In genomic region chr18:57755473-57756067, GRCh38 we compare ENCODE assay signal across 24 cellular contexts. TPM values are rescaled to one million over a fixed set of nuclear protein-coding genes. Genes with fewer than 3 reads are reported as not detected.
A peak's percentile ranks its signal among the peaks of the same experiment; 100 is the strongest.
DNase-seq lines count a peak whose midpoint lies in the region; ATAC-seq, FAIRE-seq and TF ChIP-seq lines count a peak whose summit lies in the region.
"Had no signal": no experiment of that assay in that cellular context is flagged by ENCODE, and none has a peak within 500 bp of the region (broad histone marks: within the 10 kb centered on the region; RNA-seq: fewer than 3 reads in every experiment).

No MANE protein-coding gene starts in this region.

- H3K27ac ChIP-seq in A549 (peak overlapping the region; percentile 89 to 96; a peak in 5 of 6 replicates), pancreas (peak overlapping the region in 1 of 4 donors; percentile 4)
- H3K27ac ChIP-seq: 22Rv1, HL-60 had no signal

- TF ChIP-seq CTCF in A549 (IDR thresholded peaks at IDR 0.05) (no peak), pancreas (IDR thresholded peaks at IDR 0.05) (no peak)

- peaks cover 0 to 5% (median 0%) of the 10 kb centered on the region in 3 donors for H3K36me3 ChIP-seq in pancreas

- H3K4me3 ChIP-seq in A549 (no peak overlapping the region), pancreas (no peak overlapping the region)
- H3K4me3 ChIP-seq: GM23338 had no signal

- H3K9me3 ChIP-seq in A549 (no peaks in the 10 kb centered on the region), pancreas (no peaks in the 10 kb centered on the region)

- H3K4me1 ChIP-seq in A549 (peaks cover 67% of the 10 kb centered on the region), pancreas (peaks cover 21 to 48% (median 31%) of the 10 kb centered on the region in 3 donors)

- POLR2A ChIA-PET in A549 (lab: Yijun Ruan, JAX): no interaction called here

- H3K27me3 ChIP-seq in pancreas: no peaks in the 10 kb centered on the region

- no peak for ATAC-seq in A549
- ATAC-seq in pancreas: peak; percentile 25 to 69 (median 42)
- ATAC-seq in GM21576 (IDR thresholded peaks at IDR 0.05; ENCODE audit: unreplicated experiment): no peak
- ATAC-seq: GM23338, PC-3, T-helper 17 cell had no signal

- H3K4me2 ChIP-seq in A549: peak overlapping the region; percentile 80
- H3K4me2 ChIP-seq: GM23338 had no signal

- no peak for TF ChIP-seq EP300 in A549 (IDR thresholded peaks at IDR 0.05)

- no peak for TF ChIP-seq POLR2A in A549 (IDR thresholded peaks at IDR 0.05; ENCODE audit: low read length)

- peak; percentile 7 for DNase-seq in NCI-H1092 treated with DMSO at 0.1 percent for 48 hours (lab: John Stamatoyannopoulos, UW)
- DNase-seq in NCI-H1092 (lab: John Stamatoyannopoulos, UW): no peak
- no peak for DNase-seq in A549 (ENCODE audit: low read depth in 1 of 2, low spot score in 1 of 2)
- peak; percentile 83 for DNase-seq in NCI-H69 (lab: John Stamatoyannopoulos, UW)
- DNase-seq in pancreas: no peak
- DNase-seq in cortex of kidney (lab: John Stamatoyannopoulos, UW): no peak
- no peak for DNase-seq in activated CD8-positive, alpha-beta memory T cell treated with anti-CD3 and anti-CD28 coated beads for 24 hours
- DNase-seq: COR-L47, DMS153, GF-D8, HCEC 1CT, IMR-90, NCI-H1694 treated with DMSO at 0.1 percent for 48 hours, NCI-H2171 treated with DMSO at 0.1 percent for 48 hours, NCI-H446, NCI-H526 treated with DMSO at 0.1 percent for 48 hours, PC-3, RPMI8226, SIG-M5, T-helper 17 cell had no signal

- FAIRE-seq in A549 (lab: Jason Lieb, UNC) (no peak), pancreas (lab: Jason Lieb, UNC) (no peak)

- WGBS in A549 (ENCODE audit: missing lambda C conversion rate): 74% methylated on average over 7 of the region's 7 CpGs
- 34% methylated on average over 7 of the region's 7 CpGs for WGBS in pancreas, 2 donors

- TF ChIP-seq RAD21 in A549 (conservative IDR thresholded peaks at IDR 0.05 in 1 of 2, IDR thresholded peaks at IDR 0.05 in 1 of 2): no peak

- CTCF ChIA-PET in A549 (lab: Yijun Ruan, JAX): no interaction called here

- intact Hi-C loops in pancreas (cut with DNase I): no loop called here

TF ChIP-seq in A549, 52 proteins besides CTCF, POLR2A, EP300 and RAD21:
- TF ChIP-seq HOXB5 (CRISPR knock-in tag; IDR thresholded peaks at IDR 0.05) (no peak), FOSB (CRISPR knock-in tag; IDR thresholded peaks at IDR 0.05) (no peak), EHMT2 (IDR thresholded peaks at IDR 0.05; ENCODE audit: low read depth) (no peak), HMGXB4 (CRISPR knock-in tag; IDR thresholded peaks at IDR 0.05; ENCODE audit: borderline replicate concordance) (no peak), ZSCAN20 (CRISPR knock-in tag; IDR thresholded peaks at IDR 0.05) (no peak), ZNF302 (CRISPR knock-in tag; IDR thresholded peaks at IDR 0.05) (no peak), CBX8 (IDR thresholded peaks at IDR 0.05) (no peak), RNF2 (IDR thresholded peaks at IDR 0.05; ENCODE audit: borderline replicate concordance, low read depth) (no peak), CHD2 (IDR thresholded peaks at IDR 0.05; ENCODE audit: low read length, partially characterized antibody) (no peak), BHLHE40 (IDR thresholded peaks at IDR 0.05; ENCODE audit: low read depth, low read length) (no peak)
- TF ChIP-seq, protein P1, sequence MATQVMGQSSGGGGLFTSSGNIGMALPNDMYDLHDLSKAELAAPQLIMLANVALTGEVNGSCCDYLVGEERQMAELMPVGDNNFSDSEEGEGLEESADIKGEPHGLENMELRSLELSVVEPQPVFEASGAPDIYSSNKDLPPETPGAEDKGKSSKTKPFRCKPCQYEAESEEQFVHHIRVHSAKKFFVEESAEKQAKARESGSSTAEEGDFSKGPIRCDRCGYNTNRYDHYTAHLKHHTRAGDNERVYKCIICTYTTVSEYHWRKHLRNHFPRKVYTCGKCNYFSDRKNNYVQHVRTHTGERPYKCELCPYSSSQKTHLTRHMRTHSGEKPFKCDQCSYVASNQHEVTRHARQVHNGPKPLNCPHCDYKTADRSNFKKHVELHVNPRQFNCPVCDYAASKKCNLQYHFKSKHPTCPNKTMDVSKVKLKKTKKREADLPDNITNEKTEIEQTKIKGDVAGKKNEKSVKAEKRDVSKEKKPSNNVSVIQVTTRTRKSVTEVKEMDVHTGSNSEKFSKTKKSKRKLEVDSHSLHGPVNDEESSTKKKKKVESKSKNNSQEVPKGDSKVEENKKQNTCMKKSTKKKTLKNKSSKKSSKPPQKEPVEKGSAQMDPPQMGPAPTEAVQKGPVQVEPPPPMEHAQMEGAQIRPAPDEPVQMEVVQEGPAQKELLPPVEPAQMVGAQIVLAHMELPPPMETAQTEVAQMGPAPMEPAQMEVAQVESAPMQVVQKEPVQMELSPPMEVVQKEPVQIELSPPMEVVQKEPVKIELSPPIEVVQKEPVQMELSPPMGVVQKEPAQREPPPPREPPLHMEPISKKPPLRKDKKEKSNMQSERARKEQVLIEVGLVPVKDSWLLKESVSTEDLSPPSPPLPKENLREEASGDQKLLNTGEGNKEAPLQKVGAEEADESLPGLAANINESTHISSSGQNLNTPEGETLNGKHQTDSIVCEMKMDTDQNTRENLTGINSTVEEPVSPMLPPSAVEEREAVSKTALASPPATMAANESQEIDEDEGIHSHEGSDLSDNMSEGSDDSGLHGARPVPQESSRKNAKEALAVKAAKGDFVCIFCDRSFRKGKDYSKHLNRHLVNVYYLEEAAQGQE (IDR thresholded peaks at IDR 0.05): no peak
- TF ChIP-seq, protein P2, sequence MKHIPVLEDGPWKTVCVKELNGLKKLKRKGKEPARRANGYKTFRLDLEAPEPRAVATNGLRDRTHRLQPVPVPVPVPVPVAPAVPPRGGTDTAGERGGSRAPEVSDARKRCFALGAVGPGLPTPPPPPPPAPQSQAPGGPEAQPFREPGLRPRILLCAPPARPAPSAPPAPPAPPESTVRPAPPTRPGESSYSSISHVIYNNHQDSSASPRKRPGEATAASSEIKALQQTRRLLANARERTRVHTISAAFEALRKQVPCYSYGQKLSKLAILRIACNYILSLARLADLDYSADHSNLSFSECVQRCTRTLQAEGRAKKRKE (CRISPR knock-in tag; IDR thresholded peaks at IDR 0.05; ENCODE audit: low read depth): no peak
- TF ChIP-seq, protein P3, sequence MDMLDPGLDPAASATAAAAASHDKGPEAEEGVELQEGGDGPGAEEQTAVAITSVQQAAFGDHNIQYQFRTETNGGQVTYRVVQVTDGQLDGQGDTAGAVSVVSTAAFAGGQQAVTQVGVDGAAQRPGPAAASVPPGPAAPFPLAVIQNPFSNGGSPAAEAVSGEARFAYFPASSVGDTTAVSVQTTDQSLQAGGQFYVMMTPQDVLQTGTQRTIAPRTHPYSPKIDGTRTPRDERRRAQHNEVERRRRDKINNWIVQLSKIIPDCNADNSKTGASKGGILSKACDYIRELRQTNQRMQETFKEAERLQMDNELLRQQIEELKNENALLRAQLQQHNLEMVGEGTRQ (IDR thresholded peaks at IDR 0.05): no peak
- TF ChIP-seq, protein P4, sequence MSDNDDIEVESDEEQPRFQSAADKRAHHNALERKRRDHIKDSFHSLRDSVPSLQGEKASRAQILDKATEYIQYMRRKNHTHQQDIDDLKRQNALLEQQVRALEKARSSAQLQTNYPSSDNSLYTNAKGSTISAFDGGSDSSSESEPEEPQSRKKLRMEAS (IDR thresholded peaks at IDR 0.05): no peak
- TF ChIP-seq, protein P5, sequence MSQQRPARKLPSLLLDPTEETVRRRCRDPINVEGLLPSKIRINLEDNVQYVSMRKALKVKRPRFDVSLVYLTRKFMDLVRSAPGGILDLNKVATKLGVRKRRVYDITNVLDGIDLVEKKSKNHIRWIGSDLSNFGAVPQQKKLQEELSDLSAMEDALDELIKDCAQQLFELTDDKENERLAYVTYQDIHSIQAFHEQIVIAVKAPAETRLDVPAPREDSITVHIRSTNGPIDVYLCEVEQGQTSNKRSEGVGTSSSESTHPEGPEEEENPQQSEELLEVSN (IDR thresholded peaks at IDR 0.05; ENCODE audit: borderline replicate concordance, low read depth): no peak

RNA-seq across cellular contexts. Expression of gene ATP8B1, which starts 47.5 kb away (rescaled TPM):
- polyA plus RNA-seq in A549 (2011; rRNA removed) (23.4 and 23.7 TPM in 2 replicates), A549 (2017; fragmentation: RNase III; extraction: RNeasy Plus Mini Kit Qiagen cat#74134 plus additional on column Dnase treatment) (7.1 to 8.8 TPM (median 7.1 TPM) in 3 replicates), pancreas (10 to 100 TPM in 1 of 2 donors, 1 to 10 TPM in 1; 8.0 to 10.2 TPM)
- 5.2 and 6.4 TPM in 2 replicates for polyA plus RNA-seq in A549 (2012; cell fraction: cytosol; rRNA removed)
- polyA plus RNA-seq in A549 (2012; cell fraction: nucleus; rRNA removed): 5.4 and 6.7 TPM in 2 replicates
- polyA minus RNA-seq in A549 (2011; rRNA and poly(A)+ RNA removed): 20.1 TPM in 2 replicates
- 10 to 100 TPM; 32.2 to 44.8 (median 38.8) TPM for total RNA-seq in pancreas
- total RNA-seq: T-helper 17 cell had no signal

Comparison
In these comparisons a context has a peak if more than half of its experiments do, and no peak if none do; other contexts are left out.
1. DNase-seq: peak in NCI-H1092 treated with DMSO at 0.1 percent for 48 hours (single experiment) and NCI-H69 (single experiment); none in NCI-H1092 (single experiment), A549 (0 of 2), pancreas (0 of 6), cortex of kidney (single experiment) and activated CD8-positive, alpha-beta memory T cell treated with anti-CD3 and anti-CD28 coated beads for 24 hours (single experiment).
2. ATAC-seq: peak in pancreas (4 of 4); none in A549 (0 of 2) and GM21576 (single experiment).